ENCODE assay signal across 1 cellular context in genomic region chr13:50060718-50061117, GRCh38.
TF ChIP-seq lines count a peak whose summit lies in the region.

No MANE protein-coding gene starts in this region.

TF ChIP-seq in H1, 55 proteins besides CTCF, POLR2A, EP300 and RAD21:
- TF ChIP-seq MAFK (IDR thresholded peaks at IDR 0.05; ENCODE audit: low read depth, low read length) (peak; percentile 94), TCF12 (IDR thresholded peaks at IDR 0.05; ENCODE audit: low read depth, low read length) (no peak)
